Comparison of ENCODE assay signal across 8 cellular contexts in genomic region chr6:158040804-158041347, GRCh38. TPM values are rescaled to one million over a fixed set of nuclear protein-coding genes. Genes with fewer than 3 reads are reported as not detected.
DNase-seq lines count a peak whose midpoint lies in the region; ATAC-seq and TF ChIP-seq lines count a peak whose summit lies in the region.

No MANE protein-coding gene starts in this region.

- peaks cover 26% of the 10 kb centered on the region for H3K4me1 Mint-ChIP-seq in activated T-helper 17 cell treated with anti-CD3 and anti-CD28 coated beads, Interleukin-2, amount 50 U/mL, for 72 hours

- H3K4me1 ChIP-seq in gastroesophageal sphincter (peaks cover 9 to 61% (median 26%) of the 10 kb centered on the region in 3 donors), skeletal muscle tissue (ENCODE audit: control insufficient read depth in 3 of 3, insufficient read depth in 3 of 3, low read length in 3 of 3) (peaks cover 46 to 64% (median 60%) of the 10 kb centered on the region in 3 donors)

- TF ChIP-seq EP300 in gastroesophageal sphincter (IDR thresholded peaks at IDR 0.05), result no peak

- H3K27ac ChIP-seq in gastroesophageal sphincter (peak overlapping the region; percentile 60 to 84 (median 82)), skeletal muscle tissue (ENCODE audit: low read depth, low read length) (peak overlapping the region; percentile 94)

- H3K27ac Mint-ChIP-seq in activated T-helper 17 cell treated with anti-CD3 and anti-CD28 coated beads, Interleukin-2, amount 50 U/mL, for 72 hours, result peak overlapping the region; percentile 28

- H3K36me3 Mint-ChIP-seq in activated T-helper 17 cell treated with anti-CD3 and anti-CD28 coated beads, Interleukin-2, amount 50 U/mL, for 72 hours (ENCODE audit: low read depth), result peaks cover 68% of the 10 kb centered on the region

- no peaks in the 10 kb centered on the region for H3K36me3 ChIP-seq in gastroesophageal sphincter
- H3K36me3 ChIP-seq in skeletal muscle tissue (ENCODE audit: control insufficient read depth in 3 of 3, insufficient read depth in 3 of 3, low read length in 3 of 3), result no peaks in the 10 kb centered on the region

- TF ChIP-seq CTCF in gastroesophageal sphincter (IDR thresholded peaks at IDR 0.05) (peak in 1 of 4 experiments; percentile 5), lower leg skin (IDR thresholded peaks at IDR 0.05) (no peak)

- ATAC-seq in activated T-helper 17 cell treated with anti-CD3 and anti-CD28 coated beads, Interleukin-2, amount 50 U/mL, for 72 hours (replicated peaks), result no peak
- peak; percentile 10 for ATAC-seq in gastroesophageal sphincter
- no peak for ATAC-seq in GM18907 (IDR thresholded peaks at IDR 0.05; ENCODE audit: unreplicated experiment)
- no peak for ATAC-seq in HG03175 (IDR thresholded peaks at IDR 0.05; ENCODE audit: unreplicated experiment)

- TF ChIP-seq POLR2A in gastroesophageal sphincter (IDR thresholded peaks at IDR 0.05) (no peak), lower leg skin (IDR thresholded peaks at IDR 0.05) (no peak)

- no peaks in the 10 kb centered on the region for H3K27me3 Mint-ChIP-seq in activated T-helper 17 cell treated with anti-CD3 and anti-CD28 coated beads, Interleukin-2, amount 50 U/mL, for 72 hours

- intact Hi-C loops in lower leg skin (cut with DNase I; ENCODE audit: low total_unique reads), result no loop called here

- H3K9me3 ChIP-seq in gastroesophageal sphincter, result no peaks in the 10 kb centered on the region
- H3K9me3 ChIP-seq in skeletal muscle tissue (ENCODE audit: control insufficient read depth in 3 of 3, low read length in 3 of 3), result no peaks in the 10 kb centered on the region

- 44 to 52% methylated on average over 5 to 6 of the region's 12 CpGs for WGBS in gastroesophageal sphincter (ENCODE audit: low coverage in 1 of 2), 2 donors
- WGBS in lower leg skin, 2 donors, result 70 to 74% methylated on average over 12 of the region's 12 CpGs

- DNase-seq in H4 (ENCODE audit: low spot score) (peak; percentile 48), lower leg skin (ENCODE audit: low spot score in 2 of 2) (no peak), NCI-H345 treated with DMSO at 0.1 percent for 48 hours (lab: John Stamatoyannopoulos, UW; ENCODE audit: unreplicated experiment) (no peak)

- H3K4me3 ChIP-seq in gastroesophageal sphincter (no peak overlapping the region), skeletal muscle tissue (ENCODE audit: low read length in 3 of 3) (no peak overlapping the region), lower leg skin (ENCODE audit: low read depth, poor library complexity, severe bottlenecking) (no peak overlapping the region)

- H3K9me3 Mint-ChIP-seq in activated T-helper 17 cell treated with anti-CD3 and anti-CD28 coated beads, Interleukin-2, amount 50 U/mL, for 72 hours, result no peaks in the 10 kb centered on the region

- peak overlapping the region in 2 of 3 donors; percentile 51 to 94 for H3K9ac ChIP-seq in skeletal muscle tissue (ENCODE audit: low read depth in 1 of 3, low read length in 3 of 3)

- H3K4me3 Mint-ChIP-seq in activated T-helper 17 cell treated with anti-CD3 and anti-CD28 coated beads, Interleukin-2, amount 50 U/mL, for 72 hours, result no peak overlapping the region

- no peaks in the 10 kb centered on the region for H3K27me3 ChIP-seq in gastroesophageal sphincter
- no peaks in the 10 kb centered on the region for H3K27me3 ChIP-seq in skeletal muscle tissue (ENCODE audit: control insufficient read depth in 3 of 3, insufficient read depth in 3 of 3, low read length in 3 of 3)

RNA-seq across cellular contexts. Expression of gene SYNJ2, which starts 59.2 kb away (rescaled TPM):
- total RNA-seq in H4 (2014; rRNA removed; shearing (Covaris generic)), result 20.6 and 23.6 TPM in 2 replicates
- 10 to 100 TPM; 28.0 to 32.0 TPM for total RNA-seq in activated T-helper 17 cell treated with anti-CD3 and anti-CD28 coated beads, Interleukin-2, amount 50 U/mL, for 72 hours
- total RNA-seq in gastroesophageal sphincter, result 10 to 100 TPM; 19.9 to 27.9 (median 21.6) TPM
- 8.4 TPM for total RNA-seq in skeletal muscle tissue
- 1 to 10 TPM; 2.6 to 7.5 (median 5.5) TPM for total RNA-seq in lower leg skin
